Comparison of ENCODE assay signal across 15 cellular contexts in genomic region chr2:189534854-189535253, GRCh38. TPM values are rescaled to one million over a fixed set of nuclear protein-coding genes. Genes with fewer than 3 reads are reported as not detected.
DNase-seq lines count a peak whose midpoint lies in the region; ATAC-seq and TF ChIP-seq lines count a peak whose summit lies in the region.
"Had no signal": no experiment of that assay in that cellular context is flagged by ENCODE, and none has a peak within 500 bp of the region (broad histone marks: within the 10 kb centered on the region; RNA-seq: fewer than 3 reads in every experiment).

No MANE protein-coding gene starts in this region.

- no peak overlapping the region for H3K27ac ChIP-seq in PC-3 (ENCODE audit: low read length)
- no peak overlapping the region for H3K27ac ChIP-seq in vagina
- H3K27ac ChIP-seq: neural progenitor cell had no signal

- H3K9me2 ChIP-seq in PC-3 (replicated peaks; ENCODE audit: low read length) = no peaks in the 10 kb centered on the region

- peak; percentile 48 for DNase-seq in AG08396 (ENCODE audit: low spot score)
- DNase-seq in PC-3 = peak; percentile 31
- peak; percentile 79 for DNase-seq in fibroblast of gingiva (ENCODE audit: low read depth)
- no peak for DNase-seq in omental fat pad (ENCODE audit: low spot score)
- DNase-seq in vagina (ENCODE audit: extremely low spot score in 2 of 2) = no peak
- no peak for DNase-seq in NCI-H2171 (lab: John Stamatoyannopoulos, UW)
- DNase-seq in GM13977 (ENCODE audit: low spot score) = no peak
- DNase-seq: activated gamma-delta T cell; effector memory CD4-positive, alpha-beta T cell; NCI-H2081; SHP77 treated with DMSO at 0.1 percent for 48 hours; thyroid gland had no signal

- CTCF ChIA-PET in PC-3 (lab: Charles Lee) = interaction anchor here (0.5 kb wide), 1 partner anchor 120 kb away, joined by 4 read pairs; no protein-coding TSS in a partner anchor

- no peak for TF ChIP-seq CTCF in PC-3 (conservative IDR thresholded peaks at IDR 0.05; ENCODE audit: low read depth, low read length)
- no peak for TF ChIP-seq CTCF in omental fat pad (IDR thresholded peaks at IDR 0.05)
- no peak for TF ChIP-seq CTCF in vagina (IDR thresholded peaks at IDR 0.05)
- no peak for TF ChIP-seq CTCF in GM13977 (IDR thresholded peaks at IDR 0.05; ENCODE audit: extremely low read depth, insufficient read depth, missing control alignments)

- H4K20me1 ChIP-seq in PC-3 (ENCODE audit: low read length) = no peaks in the 10 kb centered on the region

- intact Hi-C loops in PC-3 (cut with micrococcal nuclease) (no loop called here), vagina (cut with DNase I) (no loop called here)

- H3K79me2 ChIP-seq in PC-3 (ENCODE audit: low read length) = no peaks in the 10 kb centered on the region

- TF ChIP-seq POLR2A in vagina (IDR thresholded peaks at IDR 0.05) = no peak

- H3K4me2 ChIP-seq in PC-3 (ENCODE audit: low read length) = no peak overlapping the region
- H3K4me2 ChIP-seq: neural progenitor cell had no signal

- POLR2A ChIA-PET in PC-3 (lab: Charles Lee; ENCODE audit: unreplicated experiment) = no interaction called here

- H3K27me3 ChIP-seq in PC-3 (ENCODE audit: low read length) (no peaks in the 10 kb centered on the region), vagina (no peaks in the 10 kb centered on the region)
- H3K27me3 ChIP-seq: neural progenitor cell, thyroid gland had no signal

- no peak overlapping the region for H3K9ac ChIP-seq in PC-3 (ENCODE audit: low read length)
- H3K9ac ChIP-seq: neural progenitor cell had no signal

- BruUV-seq in PC-3 (replicated peaks; lab: Mats Ljungman, UMichigan) = no TSS peak

- H2AFZ ChIP-seq in PC-3 (ENCODE audit: low read length) = 0 out of 2 replicates have a peak overlapping the region, but pooled peaks have one; percentile 46
- H2AFZ ChIP-seq: neural progenitor cell had no signal

- ATAC-seq in PC-3 (no peak), omental fat pad (ENCODE audit: low FRiP score) (peak; percentile 76), GM21515 (IDR thresholded peaks at IDR 0.05; ENCODE audit: unreplicated experiment) (no peak)
- ATAC-seq: activated CD4-positive, CD25-positive, alpha-beta regulatory T cell treated with anti-CD3 and anti-CD28 coated beads, Interleukin-2, amount 50 U/mL, for 24 hours had no signal

- H3K9me3 ChIP-seq in PC-3 (ENCODE audit: low read length) = no peaks in the 10 kb centered on the region
- no peaks in the 10 kb centered on the region for H3K9me3 ChIP-seq in vagina
- H3K9me3 ChIP-seq: thyroid gland had no signal

- H3K4me1 ChIP-seq in PC-3 (ENCODE audit: insufficient read depth, low read length) (peaks cover 9% of the 10 kb centered on the region), vagina (peaks cover 9% of the 10 kb centered on the region)
- H3K4me1 ChIP-seq: neural progenitor cell had no signal

- H3K36me3 ChIP-seq in PC-3 (ENCODE audit: low read depth, low read length) (no peaks in the 10 kb centered on the region), vagina (no peaks in the 10 kb centered on the region)
- H3K36me3 ChIP-seq: neural progenitor cell, thyroid gland had no signal

- H3K4me3 ChIP-seq in PC-3 (ENCODE audit: low read length) (no peak overlapping the region), vagina (no peak overlapping the region)
- H3K4me3 ChIP-seq: neural progenitor cell, thyroid gland had no signal

- in situ Hi-C loops in GM13977 (cut with MboI; ENCODE audit: low pct_unique_long_range_greater_than_20kb, low sequenced_read_pairs, unreplicated experiment) = no loop called here

- H3F3A ChIP-seq in PC-3 (ENCODE audit: low read length, unreplicated experiment) = no peaks in the 10 kb centered on the region

RNA-seq across cellular contexts. Expression of gene SLC40A1, which starts 45.7 kb away (rescaled TPM):
- total RNA-seq in PC-3 (2014; rRNA removed) (1.7 and 13.4 TPM in 2 replicates), omental fat pad (100 to 1,000 TPM in 3 of 4 donors, 10 to 100 TPM in 1; 34.8 to 227 (median 108) TPM), vagina (53.3 TPM)

Comparison
In these comparisons a context has a peak if more than half of its experiments do, and no peak if none do; other contexts are left out.
1. DNase-seq: peak in AG08396 (single experiment), PC-3 (single experiment) and fibroblast of gingiva (single experiment); none in omental fat pad (single experiment), vagina (0 of 2), NCI-H2171 (single experiment) and GM13977 (single experiment).